ENCODE assay signal across 9 cellular contexts in the genomic region with DNA sequence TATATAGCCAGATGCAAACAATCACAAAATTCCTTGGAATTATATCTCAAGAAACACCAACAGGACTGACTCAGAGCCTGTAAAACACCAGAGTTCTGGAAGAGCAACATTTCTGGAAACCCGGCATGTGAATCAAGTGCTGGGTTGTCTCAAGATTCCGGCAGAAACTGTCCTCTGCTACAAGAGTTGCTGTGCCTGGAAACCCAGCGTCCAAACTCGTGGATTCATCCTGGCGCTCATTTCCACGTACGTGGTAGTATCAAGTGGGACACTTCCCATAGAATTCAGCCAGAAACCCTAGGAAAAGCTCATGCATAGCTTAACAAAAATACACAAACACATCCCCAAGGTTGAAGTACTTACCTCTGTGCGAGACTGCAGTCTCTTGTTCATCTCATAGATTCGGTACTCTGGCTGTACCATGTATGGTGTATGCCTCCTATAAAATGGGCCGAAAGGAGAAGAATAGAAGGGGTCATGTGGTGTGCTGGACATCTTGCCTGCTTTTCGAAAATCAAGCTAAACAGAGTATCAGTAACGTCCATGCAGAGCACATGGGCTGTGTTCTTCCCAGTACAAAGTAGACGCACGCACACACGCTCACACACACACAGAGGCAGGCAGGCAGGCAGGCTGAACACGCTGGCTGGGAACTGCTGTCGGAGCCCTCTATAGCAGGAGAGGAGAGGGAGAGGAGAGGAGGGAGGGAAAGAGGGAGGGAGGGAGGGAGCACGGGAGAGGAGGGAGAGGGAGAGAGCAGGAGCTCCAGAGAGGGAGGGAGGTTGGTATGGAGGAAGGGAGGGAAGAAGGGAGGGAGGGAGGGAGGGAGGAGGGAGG. TPM values are rescaled to one million over a fixed set of nuclear protein-coding genes. Genes with fewer than 3 reads are reported as not detected.
DNase-seq lines count a peak whose midpoint lies in the region; ATAC-seq and TF ChIP-seq lines count a peak whose summit lies in the region.
"Had no signal": no experiment of that assay in that cellular context is flagged by ENCODE, and none has a peak within 500 bp of the region (broad histone marks: within the 10 kb centered on the region; RNA-seq: fewer than 3 reads in every experiment).

A gene (minus strand): TSS at position 655 of the 837 bp plus-strand sequence.

- no peaks in the 10 kb centered on the region for H3K36me3 Mint-ChIP-seq in GM23338 (ENCODE audit: low read depth)
- H3K36me3 Mint-ChIP-seq in immature natural killer cell: no peaks in the 10 kb centered on the region

- intact Hi-C loops in gastrocnemius medialis (cut with DNase I; ENCODE audit: low total_unique reads): no loop called here

- no peak for TF ChIP-seq POLR2A in gastrocnemius medialis (IDR thresholded peaks at IDR 0.05)

- H3K4me3 ChIP-seq in GM23338 (peak within 1 kb of the TSS; percentile 78), gastrocnemius medialis (peak within 1 kb of the TSS; percentile 49 to 59 (median 54))

- H3K79me2 ChIP-seq in GM23338 (replicated peaks; ENCODE audit: insufficient read depth): peaks cover 43% of the 10 kb centered on the region

- H3K4me1 ChIP-seq in GM23338 (ENCODE audit: insufficient read depth): peaks cover 63% of the 10 kb centered on the region
- no peaks in the 10 kb centered on the region for H3K4me1 ChIP-seq in gastrocnemius medialis

- H3K27ac ChIP-seq in GM23338 (ENCODE audit: low read depth) (peak within 1 kb of the TSS; percentile 77), caudate nucleus (ENCODE audit: low read depth, low read length) (peak within 1 kb of the TSS; percentile 9), gastrocnemius medialis (peak within 1 kb of the TSS; percentile 60 to 75 (median 69))

- H3K27me3 ChIP-seq in GM23338 (ENCODE audit: insufficient read depth) (no peaks in the 10 kb centered on the region), gastrocnemius medialis (peaks cover 0 to 2% (median 0%) of the 10 kb centered on the region in 3 donors)

- H3K4me1 Mint-ChIP-seq in GM23338 (peaks cover 57% of the 10 kb centered on the region), immature natural killer cell (peaks cover 72 to 81% of the 10 kb centered on the region in 2 donors)

- H3K27ac Mint-ChIP-seq in GM23338 (peak within 1 kb of the TSS; percentile 59), immature natural killer cell (peak within 1 kb of the TSS; percentile 63 to 91 (median 84))
- H3K27ac Mint-ChIP-seq: dendritic cell treated with granulocyte-macrophage colony-stimulating factor and Interleukin-4, amounts not matched to agents 40 ng/mL and 50 ng/mL, for 4 days had no signal

- DNase-seq in GM23338 (ENCODE audit: low spot score) (peak; percentile 86), caudate nucleus (lab: John Stamatoyannopoulos, UW) (peak in 53 of 61 donors; percentile 11 to 87 (median 50)), immature natural killer cell (peak in 2 of 3 donors; percentile 24 to 28), gastrocnemius medialis (peak in 1 of 2 donors; percentile 19), DMS153 (lab: John Stamatoyannopoulos, UW) (no peak), NCI-H446 (lab: John Stamatoyannopoulos, UW) (no peak), NCI-H1105 (lab: John Stamatoyannopoulos, UW) (no peak)

- H2AFZ ChIP-seq in GM23338: 0 out of 2 replicates have a peak within 1 kb of the TSS, but pooled peaks have one; percentile 5

- H3F3A ChIP-seq in GM23338 (replicated peaks; ENCODE audit: low read depth): peaks cover 3% of the 10 kb centered on the region; the same call in 1 of the 2 replicates

- no peak for TF ChIP-seq CTCF in GM23338 (conservative IDR thresholded peaks at IDR 0.05; ENCODE audit: low read depth in 2 of 2)
- TF ChIP-seq CTCF in gastrocnemius medialis (IDR thresholded peaks at IDR 0.05 in 4 of 5, conservative IDR thresholded peaks at IDR 0.05 in 1 of 5): no peak

- no peaks in the 10 kb centered on the region for H3K9me3 Mint-ChIP-seq in GM23338
- no peaks in the 10 kb centered on the region for H3K9me3 Mint-ChIP-seq in immature natural killer cell
- H3K9me3 Mint-ChIP-seq: dendritic cell treated with granulocyte-macrophage colony-stimulating factor and Interleukin-4, amounts not matched to agents 40 ng/mL and 50 ng/mL, for 4 days had no signal

- in situ Hi-C loops in gastrocnemius medialis (cut with MboI; ENCODE audit: low sequenced_read_pairs in 4 of 4): no loop called here

- peak within 1 kb of the TSS; percentile 89 for H3K4me2 ChIP-seq in GM23338

- H3K36me3 ChIP-seq in GM23338 (ENCODE audit: insufficient read depth): no peaks in the 10 kb centered on the region
- H3K36me3 ChIP-seq in gastrocnemius medialis: no peaks in the 10 kb centered on the region

- ATAC-seq in GM23338: peak; percentile 89
- peak; percentile 46 to 54 for ATAC-seq in gastrocnemius medialis
- ATAC-seq in HG02763 (IDR thresholded peaks at IDR 0.05; ENCODE audit: unreplicated experiment): no peak

- H4K20me1 ChIP-seq in GM23338 (replicated peaks; ENCODE audit: insufficient read depth): no peaks in the 10 kb centered on the region

- H3K9me2 ChIP-seq in GM23338 (ENCODE audit: insufficient read depth): no peaks in the 10 kb centered on the region

- no peaks in the 10 kb centered on the region for H3K9me3 ChIP-seq in gastrocnemius medialis

- H3K27me3 Mint-ChIP-seq in GM23338 (ENCODE audit: insufficient read depth, low read depth, poor library complexity) (peaks cover 2% of the 10 kb centered on the region), immature natural killer cell (ENCODE audit: low read depth in 3 of 3) (peaks cover 5 to 14% (median 12%) of the 10 kb centered on the region in 3 donors)

- H3K4me3 Mint-ChIP-seq in GM23338 (peak within 1 kb of the TSS; percentile 95), immature natural killer cell (peak within 1 kb of the TSS; percentile 86 to 94 (median 90))
- H3K4me3 Mint-ChIP-seq: dendritic cell treated with granulocyte-macrophage colony-stimulating factor and Interleukin-4, amounts not matched to agents 40 ng/mL and 50 ng/mL, for 4 days had no signal

TF ChIP-seq in GM23338, 12 proteins besides CTCF, POLR2A, EP300 and RAD21:
- peak; percentile 64 for TF ChIP-seq POLR2AphosphoS5 (IDR thresholded peaks at IDR 0.05; ENCODE audit: low read depth)
- TF ChIP-seq, protein P1, sequence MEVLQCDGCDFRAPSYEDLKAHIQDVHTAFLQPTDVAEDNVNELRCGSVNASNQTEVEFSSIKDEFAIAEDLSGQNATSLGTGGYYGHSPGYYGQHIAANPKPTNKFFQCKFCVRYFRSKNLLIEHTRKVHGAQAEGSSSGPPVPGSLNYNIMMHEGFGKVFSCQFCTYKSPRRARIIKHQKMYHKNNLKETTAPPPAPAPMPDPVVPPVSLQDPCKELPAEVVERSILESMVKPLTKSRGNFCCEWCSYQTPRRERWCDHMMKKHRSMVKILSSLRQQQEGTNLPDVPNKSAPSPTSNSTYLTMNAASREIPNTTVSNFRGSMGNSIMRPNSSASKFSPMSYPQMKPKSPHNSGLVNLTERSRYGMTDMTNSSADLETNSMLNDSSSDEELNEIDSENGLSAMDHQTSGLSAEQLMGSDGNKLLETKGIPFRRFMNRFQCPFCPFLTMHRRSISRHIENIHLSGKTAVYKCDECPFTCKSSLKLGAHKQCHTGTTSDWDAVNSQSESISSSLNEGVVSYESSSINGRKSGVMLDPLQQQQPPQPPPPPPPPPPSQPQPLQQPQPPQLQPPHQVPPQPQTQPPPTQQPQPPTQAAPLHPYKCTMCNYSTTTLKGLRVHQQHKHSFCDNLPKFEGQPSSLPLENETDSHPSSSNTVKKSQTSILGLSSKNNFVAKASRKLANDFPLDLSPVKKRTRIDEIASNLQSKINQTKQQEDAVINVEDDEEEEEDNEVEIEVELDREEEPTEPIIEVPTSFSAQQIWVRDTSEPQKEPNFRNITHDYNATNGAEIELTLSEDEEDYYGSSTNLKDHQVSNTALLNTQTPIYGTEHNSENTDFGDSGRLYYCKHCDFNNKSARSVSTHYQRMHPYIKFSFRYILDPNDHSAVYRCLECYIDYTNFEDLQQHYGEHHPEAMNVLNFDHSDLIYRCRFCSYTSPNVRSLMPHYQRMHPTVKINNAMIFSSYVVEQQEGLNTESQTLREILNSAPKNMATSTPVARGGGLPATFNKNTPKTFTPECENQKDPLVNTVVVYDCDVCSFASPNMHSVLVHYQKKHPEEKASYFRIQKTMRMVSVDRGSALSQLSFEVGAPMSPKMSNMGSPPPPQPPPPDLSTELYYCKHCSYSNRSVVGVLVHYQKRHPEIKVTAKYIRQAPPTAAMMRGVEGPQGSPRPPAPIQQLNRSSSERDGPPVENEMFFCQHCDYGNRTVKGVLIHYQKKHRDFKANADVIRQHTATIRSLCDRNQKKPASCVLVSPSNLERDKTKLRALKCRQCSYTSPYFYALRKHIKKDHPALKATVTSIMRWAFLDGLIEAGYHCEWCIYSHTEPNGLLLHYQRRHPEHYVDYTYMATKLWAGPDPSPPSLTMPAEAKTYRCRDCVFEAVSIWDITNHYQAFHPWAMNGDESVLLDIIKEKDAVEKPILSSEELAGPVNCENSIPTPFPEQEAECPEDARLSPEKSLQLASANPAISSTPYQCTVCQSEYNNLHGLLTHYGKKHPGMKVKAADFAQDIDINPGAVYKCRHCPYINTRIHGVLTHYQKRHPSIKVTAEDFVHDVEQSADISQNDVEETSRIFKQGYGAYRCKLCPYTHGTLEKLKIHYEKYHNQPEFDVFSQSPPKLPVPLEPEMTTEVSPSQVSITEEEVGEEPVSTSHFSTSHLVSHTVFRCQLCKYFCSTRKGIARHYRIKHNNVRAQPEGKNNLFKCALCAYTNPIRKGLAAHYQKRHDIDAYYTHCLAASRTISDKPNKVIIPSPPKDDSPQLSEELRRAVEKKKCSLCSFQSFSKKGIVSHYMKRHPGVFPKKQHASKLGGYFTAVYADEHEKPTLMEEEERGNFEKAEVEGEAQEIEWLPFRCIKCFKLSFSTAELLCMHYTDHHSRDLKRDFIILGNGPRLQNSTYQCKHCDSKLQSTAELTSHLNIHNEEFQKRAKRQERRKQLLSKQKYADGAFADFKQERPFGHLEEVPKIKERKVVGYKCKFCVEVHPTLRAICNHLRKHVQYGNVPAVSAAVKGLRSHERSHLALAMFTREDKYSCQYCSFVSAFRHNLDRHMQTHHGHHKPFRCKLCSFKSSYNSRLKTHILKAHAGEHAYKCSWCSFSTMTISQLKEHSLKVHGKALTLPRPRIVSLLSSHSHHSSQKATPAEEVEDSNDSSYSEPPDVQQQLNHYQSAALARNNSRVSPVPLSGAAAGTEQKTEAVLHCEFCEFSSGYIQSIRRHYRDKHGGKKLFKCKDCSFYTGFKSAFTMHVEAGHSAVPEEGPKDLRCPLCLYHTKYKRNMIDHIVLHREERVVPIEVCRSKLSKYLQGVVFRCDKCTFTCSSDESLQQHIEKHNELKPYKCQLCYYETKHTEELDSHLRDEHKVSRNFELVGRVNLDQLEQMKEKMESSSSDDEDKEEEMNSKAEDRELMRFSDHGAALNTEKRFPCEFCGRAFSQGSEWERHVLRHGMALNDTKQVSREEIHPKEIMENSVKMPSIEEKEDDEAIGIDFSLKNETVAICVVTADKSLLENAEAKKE (CRISPR knock-in tag; IDR thresholded peaks at IDR 0.05): no peak

RNA-seq across cellular contexts. Expression of the gene that starts here (rescaled TPM):
- 80.1 and 89.1 TPM in 2 replicates for total RNA-seq in GM23338 (2014; rRNA removed; shearing (Covaris generic))
- polyA plus RNA-seq in GM23338 (2016; fragmentation: Nextera tagmentation; extraction: Ambion mirVana) (48.6 and 51.3 TPM in 2 replicates), immature natural killer cell (10 to 100 TPM in 1 of 3 donors, 1 to 10 TPM in 2; 6.9 to 15.8 (median 7.5) TPM)
- 10 to 100 TPM in 3 of 4 donors, 1 to 10 TPM in 1; 7.0 to 26.4 (median 18.1) TPM for total RNA-seq in gastrocnemius medialis

Comparison
In these comparisons a context has a peak if more than half of its experiments do, and no peak if none do; other contexts are left out.
1. DNase-seq: peak in GM23338 (single experiment), caudate nucleus (53 of 61) and immature natural killer cell (2 of 3); none in DMS153 (single experiment), NCI-H446 (0 of 2) and NCI-H1105 (single experiment).
2. H3K27ac ChIP-seq: peak in every context shown above with its lines; median percentile 77 in GM23338; 69 in gastrocnemius medialis; 9 in caudate nucleus.